ENCODE assay signal across 8 cellular contexts in genomic region chr2:8576525-8577157, GRCh38.
DNase-seq lines count a peak whose midpoint lies in the region; ATAC-seq and TF ChIP-seq lines count a peak whose summit lies in the region.

No MANE protein-coding gene starts in this region.

- no peaks in the 10 kb centered on the region for H3K4me1 ChIP-seq in sigmoid colon

- H3K27me3 Mint-ChIP-seq in activated naive CD4-positive, alpha-beta T cell treated with anti-CD3 and anti-CD28 coated beads, Interleukin-2, amount 50 U/mL, for 24 hours: peaks cover 3% of the 10 kb centered on the region

- H3K36me3 ChIP-seq in sigmoid colon: no peaks in the 10 kb centered on the region

- H3K27ac ChIP-seq in sigmoid colon (no peak overlapping the region), RWPE1 (no peak overlapping the region)

- H3K9me3 ChIP-seq in sigmoid colon: no peaks in the 10 kb centered on the region

- H3K9me3 Mint-ChIP-seq in activated naive CD4-positive, alpha-beta T cell treated with anti-CD3 and anti-CD28 coated beads, Interleukin-2, amount 50 U/mL, for 24 hours: no peaks in the 10 kb centered on the region

- intact Hi-C loops in sigmoid colon (cut with DNase I): no loop called here

- H3K27ac Mint-ChIP-seq in activated naive CD4-positive, alpha-beta T cell treated with anti-CD3 and anti-CD28 coated beads, Interleukin-2, amount 50 U/mL, for 24 hours: peak overlapping the region; percentile 8

- ATAC-seq in GM18907 (IDR thresholded peaks at IDR 0.05; ENCODE audit: unreplicated experiment) (peak; percentile 37), omental fat pad (ENCODE audit: low FRiP score) (no peak)

- no peaks in the 10 kb centered on the region for H3K36me3 Mint-ChIP-seq in activated naive CD4-positive, alpha-beta T cell treated with anti-CD3 and anti-CD28 coated beads, Interleukin-2, amount 50 U/mL, for 24 hours

- TF ChIP-seq EP300 in sigmoid colon (IDR thresholded peaks at IDR 0.05): no peak

- no peak for TF ChIP-seq POLR2A in sigmoid colon (IDR thresholded peaks at IDR 0.05)

- CTCF ChIA-PET in RWPE1 (lab: Yijun Ruan, JAX): no interaction called here

- 57 to 80% methylated on average over 12 of the region's 12 CpGs for WGBS in sigmoid colon, 2 donors

- peak overlapping the region; percentile 51 for H3K4me3 Mint-ChIP-seq in activated naive CD4-positive, alpha-beta T cell treated with anti-CD3 and anti-CD28 coated beads, Interleukin-2, amount 50 U/mL, for 24 hours

- H3K4me3 ChIP-seq in sigmoid colon: no peak overlapping the region

- TF ChIP-seq CTCF in sigmoid colon (IDR thresholded peaks at IDR 0.05): no peak
- TF ChIP-seq CTCF in RWPE1 (conservative IDR thresholded peaks at IDR 0.05; ENCODE audit: low read depth): no peak
- TF ChIP-seq CTCF in omental fat pad (IDR thresholded peaks at IDR 0.05): no peak

- H3K27me3 ChIP-seq in sigmoid colon: no peaks in the 10 kb centered on the region

- DNase-seq in M059J (ENCODE audit: low read depth): peak; percentile 5
- peak; percentile 68 for DNase-seq in sigmoid colon
- no peak for DNase-seq in NCI-H2029 treated with DMSO at 0.1 percent for 48 hours (lab: John Stamatoyannopoulos, UW)
- DNase-seq in NCI-H510A treated with DMSO at 0.1 percent for 48 hours (lab: John Stamatoyannopoulos, UW): no peak
- DNase-seq in RWPE1 (ENCODE audit: low spot score): no peak
- DNase-seq in omental fat pad (ENCODE audit: low spot score): no peak

- POLR2A ChIA-PET in RWPE1 (lab: Yijun Ruan, JAX; ENCODE audit: low non-redundant PET): no interaction called here

- peaks cover 47% of the 10 kb centered on the region for H3K4me1 Mint-ChIP-seq in activated naive CD4-positive, alpha-beta T cell treated with anti-CD3 and anti-CD28 coated beads, Interleukin-2, amount 50 U/mL, for 24 hours

Comparison
In these comparisons a context has a peak if more than half of its experiments do, and no peak if none do; other contexts are left out.
1. DNase-seq: peak in M059J (single experiment) and sigmoid colon (single experiment); none in NCI-H2029 treated with DMSO at 0.1 percent for 48 hours (single experiment), NCI-H510A treated with DMSO at 0.1 percent for 48 hours (single experiment), RWPE1 (single experiment) and omental fat pad (single experiment).